ENCODE assay signal across 14 cellular contexts in the genomic region with DNA sequence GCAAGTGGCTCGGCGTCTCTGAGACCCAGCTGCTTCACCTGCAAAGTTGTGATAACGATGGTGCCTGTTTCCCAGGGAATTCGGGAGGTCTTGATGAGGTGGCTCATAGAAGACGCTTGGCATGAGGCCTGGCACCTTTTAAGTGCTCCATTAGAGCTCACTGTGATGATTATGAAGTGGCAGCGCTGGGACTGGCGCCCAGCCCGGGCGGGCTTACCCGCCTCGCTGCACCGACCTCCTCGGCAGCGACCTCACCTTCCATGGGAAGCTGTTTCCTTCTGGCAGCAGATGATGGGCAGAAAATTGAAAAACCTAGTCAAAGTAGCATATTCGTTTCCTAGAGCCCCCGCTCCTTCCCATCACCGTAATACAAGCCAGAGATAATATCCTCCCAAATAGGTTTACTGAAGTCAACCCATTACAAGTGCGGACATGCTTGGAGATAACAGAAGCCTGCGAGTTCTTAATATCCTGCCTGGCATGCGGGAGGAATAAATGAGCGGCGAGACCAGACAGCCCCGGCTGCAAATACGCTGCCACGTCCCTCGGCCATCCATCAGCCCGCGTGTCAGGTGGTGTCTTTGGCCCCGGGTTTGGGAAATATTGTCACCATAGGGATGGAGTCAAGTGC. TPM values are rescaled to one million over a fixed set of nuclear protein-coding genes. Genes with fewer than 3 reads are reported as not detected.
DNase-seq lines count a peak whose midpoint lies in the region; ATAC-seq and TF ChIP-seq lines count a peak whose summit lies in the region.
"Had no signal": no experiment of that assay in that cellular context is flagged by ENCODE, and none has a peak within 500 bp of the region (broad histone marks: within the 10 kb centered on the region; RNA-seq: fewer than 3 reads in every experiment).

No MANE protein-coding gene starts in this region.

- TF ChIP-seq CTCF in epithelial cell of esophagus (IDR thresholded peaks at IDR 0.05; ENCODE audit: insufficient read depth, low read depth, low read length, missing control alignments): no peak

- H3K4me1 Mint-ChIP-seq in T-helper 2 cell treated with Interferon-gamma antibody and Interleukin-4, amounts not matched to agents 5 μg/mL and 100 μg/mL, for 36 hours (ENCODE audit: low read depth): no peaks in the 10 kb centered on the region

- H3K27me3 Mint-ChIP-seq in T-helper 2 cell treated with Interferon-gamma antibody and Interleukin-4, amounts not matched to agents 5 μg/mL and 100 μg/mL, for 36 hours (ENCODE audit: low read depth): no peaks in the 10 kb centered on the region

- no peaks in the 10 kb centered on the region for H3K36me3 Mint-ChIP-seq in T-helper 2 cell treated with Interferon-gamma antibody and Interleukin-4, amounts not matched to agents 5 μg/mL and 100 μg/mL, for 36 hours (ENCODE audit: low read depth)

- no peaks in the 10 kb centered on the region for H3K9me3 ChIP-seq in skeletal muscle satellite cell (replicated peaks; ENCODE audit: low read length)
- H3K9me3 ChIP-seq: gastrocnemius medialis, spleen had no signal

- no peak overlapping the region for H3K27ac Mint-ChIP-seq in T-helper 2 cell treated with Interferon-gamma antibody and Interleukin-4, amounts not matched to agents 5 μg/mL and 100 μg/mL, for 36 hours
- H3K27ac Mint-ChIP-seq: activated T-cell treated with anti-CD3 and anti-CD28 coated beads, Interleukin-2, amount 50 U/mL, for 72 hours had no signal

- H3K4me2 ChIP-seq in skeletal muscle satellite cell (ENCODE audit: low read length): peak overlapping the region; percentile 75

- H3K4me1 ChIP-seq in skeletal muscle satellite cell (ENCODE audit: control insufficient read depth, insufficient read depth, low read length): peaks cover 51% of the 10 kb centered on the region
- H3K4me1 ChIP-seq: gastrocnemius medialis had no signal

- H3K4me3 Mint-ChIP-seq in T-helper 2 cell treated with Interferon-gamma antibody and Interleukin-4, amounts not matched to agents 5 μg/mL and 100 μg/mL, for 36 hours: no peak overlapping the region
- H3K4me3 Mint-ChIP-seq: activated T-cell treated with anti-CD3 and anti-CD28 coated beads, Interleukin-2, amount 50 U/mL, for 72 hours had no signal

- DNase-seq in NCI-H510A treated with DMSO at 0.1 percent for 48 hours (lab: John Stamatoyannopoulos, UW) (peak; percentile 43), NCI-H510A (lab: John Stamatoyannopoulos, UW) (no peak), NCI-H2196 (lab: John Stamatoyannopoulos, UW; ENCODE audit: unreplicated experiment) (peak; percentile 53), epithelial cell of esophagus (ENCODE audit: low read depth) (peak; percentile 75)
- DNase-seq in T-helper 2 cell treated with Interferon-gamma antibody and Interleukin-4, amounts not matched to agents 5 μg/mL and 100 μg/mL, for 36 hours (ENCODE audit: low spot score): no peak
- DNase-seq: activated CD4-positive, alpha-beta T cell treated with anti-CD3 and anti-CD28 coated beads for 4 hours; activated T-cell treated with anti-CD3 and anti-CD28 coated beads, Interleukin-2, amount 50 U/mL, for 72 hours; gastrocnemius medialis; KBM-7; spleen had no signal

- H3K36me3 ChIP-seq in skeletal muscle satellite cell (ENCODE audit: insufficient read depth, low read length): no peaks in the 10 kb centered on the region
- H3K36me3 ChIP-seq: gastrocnemius medialis, spleen had no signal

- H3K4me3 ChIP-seq in epithelial cell of esophagus (ENCODE audit: low read length) (no peak overlapping the region), skeletal muscle satellite cell (ENCODE audit: low read length) (peak overlapping the region; percentile 54)
- H3K4me3 ChIP-seq: gastrocnemius medialis, GM12878, spleen had no signal

- no peak for ATAC-seq in GM18867 (IDR thresholded peaks at IDR 0.05; ENCODE audit: unreplicated experiment)
- ATAC-seq in HG03442 (IDR thresholded peaks at IDR 0.05; ENCODE audit: unreplicated experiment): no peak
- ATAC-seq: activated T-cell treated with anti-CD3 and anti-CD28 coated beads, Interleukin-2, amount 50 U/mL, for 72 hours; gastrocnemius medialis; GM12878 had no signal

- no peaks in the 10 kb centered on the region for H3K9me3 Mint-ChIP-seq in T-helper 2 cell treated with Interferon-gamma antibody and Interleukin-4, amounts not matched to agents 5 μg/mL and 100 μg/mL, for 36 hours
- H3K9me3 Mint-ChIP-seq: activated T-cell treated with anti-CD3 and anti-CD28 coated beads, Interleukin-2, amount 50 U/mL, for 72 hours had no signal

- H3K27me3 ChIP-seq in skeletal muscle satellite cell (ENCODE audit: control insufficient read depth, insufficient read depth, low read length): no peaks in the 10 kb centered on the region

- H3K9ac ChIP-seq in skeletal muscle satellite cell (ENCODE audit: low read depth, low read length): peak overlapping the region; percentile 74

RNA-seq across cellular contexts. Expression of a gene that starts 35.2 kb away (rescaled TPM):
- total RNA-seq in skeletal muscle satellite cell (2012; rRNA removed): not detected in 2 replicates
- total RNA-seq: activated T-cell treated with anti-CD3 and anti-CD28 coated beads, Interleukin-2, amount 50 U/mL, for 72 hours had no signal

Comparison
In these comparisons a context has a peak if more than half of its experiments do, and no peak if none do; other contexts are left out.
1. DNase-seq: peak in NCI-H510A treated with DMSO at 0.1 percent for 48 hours (single experiment), NCI-H2196 (single experiment) and epithelial cell of esophagus (single experiment); none in NCI-H510A (single experiment) and T-helper 2 cell treated with Interferon-gamma antibody and Interleukin-4, amounts not matched to agents 5 μg/mL and 100 μg/mL, for 36 hours (single experiment).